24 cellular contexts compared by ENCODE assay signal in genomic region chr15:33034588-33034987, GRCh38.
"Had no signal": no experiment of that assay in that cellular context is flagged by ENCODE, and none has a peak within 500 bp of the region (broad histone marks: within the 10 kb centered on the region; RNA-seq: fewer than 3 reads in every experiment).

No MANE protein-coding gene starts in this region.

- FAIRE-seq: RCC 7860 had no signal

- H3K9me3 ChIP-seq: MG63, SJSA1 had no signal

- ATAC-seq: T-cell had no signal

- H3K36me3 ChIP-seq: MG63, SJSA1 had no signal

- DNase-seq: Karpas-422, KG1, MG63, NCI-H1092, NCI-H1105 treated with DMSO at 0.1 percent for 48 hours, NCI-H1417 treated with DMSO at 0.1 percent for 48 hours, NCI-H146, NCI-H1694 treated with DMSO at 0.1 percent for 48 hours, NCI-H1930, NCI-H2081 treated with DMSO at 0.1 percent for 48 hours, NCI-H2171, NCI-H226, NCI-H446, NCI-H510A, NCI-H524 treated with DMSO at 0.1 percent for 48 hours, NCI-H82, Right ventricle myocardium superior, RPMI8226, SIG-M5, SW 1271, T-cell had no signal

- H3K4me3 ChIP-seq: MG63, SJSA1, SK-N-MC had no signal

- H3K27me3 ChIP-seq: MG63, SJSA1 had no signal

- H3K27ac ChIP-seq: SJSA1, SK-N-MC had no signal
